1 cellular context compared by ENCODE assay signal in the genomic region with DNA sequence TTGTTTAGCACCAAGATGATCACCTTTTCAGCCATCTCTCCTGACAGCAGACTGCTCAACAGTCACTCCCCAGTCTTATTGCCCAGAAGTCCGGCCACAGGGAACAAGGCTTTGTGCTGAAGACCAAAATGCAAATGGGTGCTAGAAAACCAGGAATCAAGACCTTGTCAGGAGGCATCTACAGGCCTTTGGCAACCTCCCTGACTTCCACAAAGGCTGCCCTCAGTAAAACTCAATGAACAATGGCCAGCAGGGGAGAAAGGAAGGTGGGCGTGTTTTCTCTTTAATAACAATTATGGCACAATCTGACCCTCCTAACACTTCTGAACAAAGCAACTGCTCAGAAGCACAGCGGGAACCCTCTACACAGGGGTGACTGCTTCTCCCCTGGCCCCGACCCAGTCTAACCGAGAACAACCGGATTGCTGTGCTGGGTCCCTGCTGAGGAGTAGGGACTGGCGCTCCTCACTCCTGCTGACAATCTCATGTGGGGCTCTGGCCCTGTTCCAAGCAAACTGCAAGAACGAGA.
TF ChIP-seq lines count a peak whose summit lies in the region.

No MANE protein-coding gene starts in this region.

TF ChIP-seq in SK-N-SH treated with all-trans-retinoic acid at 6 μM for 48 hours, 23 proteins besides CTCF, POLR2A, EP300 and RAD21 (continued from another document):
- TF ChIP-seq CSRNP3 (CRISPR knock-in tag; IDR thresholded peaks at IDR 0.05) (no peak), RARB (CRISPR knock-in tag; IDR thresholded peaks at IDR 0.05) (no peak), ESRRG (CRISPR knock-in tag; IDR thresholded peaks at IDR 0.05) (no peak), CSDC2 (CRISPR knock-in tag; IDR thresholded peaks at IDR 0.05) (no peak), ZFP3 (CRISPR knock-in tag; IDR thresholded peaks at IDR 0.05) (no peak)
- TF ChIP-seq, protein P1, sequence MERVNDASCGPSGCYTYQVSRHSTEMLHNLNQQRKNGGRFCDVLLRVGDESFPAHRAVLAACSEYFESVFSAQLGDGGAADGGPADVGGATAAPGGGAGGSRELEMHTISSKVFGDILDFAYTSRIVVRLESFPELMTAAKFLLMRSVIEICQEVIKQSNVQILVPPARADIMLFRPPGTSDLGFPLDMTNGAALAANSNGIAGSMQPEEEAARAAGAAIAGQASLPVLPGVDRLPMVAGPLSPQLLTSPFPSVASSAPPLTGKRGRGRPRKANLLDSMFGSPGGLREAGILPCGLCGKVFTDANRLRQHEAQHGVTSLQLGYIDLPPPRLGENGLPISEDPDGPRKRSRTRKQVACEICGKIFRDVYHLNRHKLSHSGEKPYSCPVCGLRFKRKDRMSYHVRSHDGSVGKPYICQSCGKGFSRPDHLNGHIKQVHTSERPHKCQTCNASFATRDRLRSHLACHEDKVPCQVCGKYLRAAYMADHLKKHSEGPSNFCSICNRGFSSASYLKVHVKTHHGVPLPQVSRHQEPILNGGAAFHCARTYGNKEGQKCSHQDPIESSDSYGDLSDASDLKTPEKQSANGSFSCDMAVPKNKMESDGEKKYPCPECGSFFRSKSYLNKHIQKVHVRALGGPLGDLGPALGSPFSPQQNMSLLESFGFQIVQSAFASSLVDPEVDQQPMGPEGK (CRISPR knock-in tag; IDR thresholded peaks at IDR 0.05; ENCODE audit: borderline replicate concordance): no peak
